8 cellular contexts compared by ENCODE assay signal in the genomic region with DNA sequence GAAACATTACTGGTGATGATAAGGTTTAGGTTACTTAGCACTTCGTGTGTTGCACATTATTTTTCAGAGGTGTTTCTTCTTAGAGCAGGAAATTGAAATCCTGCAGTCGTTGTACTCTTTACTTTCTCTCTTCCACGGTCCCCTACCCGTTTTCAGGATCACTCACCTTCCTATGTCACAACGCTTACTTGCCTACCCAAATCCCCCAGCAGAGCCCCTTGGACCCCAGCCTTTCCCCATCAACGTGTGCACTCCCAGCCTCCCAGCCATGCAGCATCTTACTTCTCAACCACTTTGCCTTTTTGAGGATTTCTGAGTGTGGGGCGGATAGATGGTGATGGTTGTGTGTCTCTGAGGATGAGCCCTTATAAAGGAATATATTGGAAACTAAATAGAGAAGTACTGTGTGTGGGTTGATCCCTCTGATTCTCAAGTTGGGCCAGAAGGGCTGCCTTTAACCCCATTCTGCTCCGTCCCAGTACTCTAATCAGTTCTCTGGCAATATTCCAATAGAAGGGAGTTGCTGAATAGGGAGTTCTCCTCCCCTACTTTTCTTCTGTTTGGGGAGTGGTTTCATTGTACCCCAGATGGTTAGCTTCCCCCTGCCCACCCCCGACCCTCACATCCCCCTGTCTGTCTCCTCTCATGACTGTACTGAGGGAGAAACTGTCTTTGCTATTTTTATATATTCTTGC. TPM values are rescaled to one million over a fixed set of nuclear protein-coding genes. Genes with fewer than 3 reads are reported as not detected.
A peak's percentile ranks its signal among the peaks of the same experiment; 100 is the strongest.
DNase-seq lines count a peak whose midpoint lies in the region; ATAC-seq and TF ChIP-seq lines count a peak whose summit lies in the region.

No MANE protein-coding gene starts in this region.

- CTCF ChIA-PET in BJ (lab: Yijun Ruan, JAX): interaction anchor here (1.3 kb wide), 1 partner anchor 50 kb away, joined by 3 read pairs; a partner anchor contains a TSS

- no peaks in the 10 kb centered on the region for H3K36me3 Mint-ChIP-seq in effector memory CD8-positive, alpha-beta T cell (ENCODE audit: insufficient read depth)
- no peaks in the 10 kb centered on the region for H3K36me3 Mint-ChIP-seq in naive thymus-derived CD8-positive, alpha-beta T cell

- no peaks in the 10 kb centered on the region for H3K9me3 Mint-ChIP-seq in effector memory CD8-positive, alpha-beta T cell
- no peaks in the 10 kb centered on the region for H3K9me3 Mint-ChIP-seq in naive thymus-derived CD8-positive, alpha-beta T cell

- no peaks in the 10 kb centered on the region for H3K36me3 ChIP-seq in BJ (ENCODE audit: control insufficient read depth, insufficient read depth, low read length)

- POLR2A ChIA-PET in BJ (lab: Charles Lee): no interaction called here
- POLR2A ChIA-PET in naive thymus-derived CD8-positive, alpha-beta T cell (lab: Charles Lee): interaction anchor here (0.7 to 3.0 kb wide), 5 partner anchors 83 to 199 kb away, joined by 3 to 12 read pairs (median 4); a partner anchor contains a TSS

- H3K27me3 ChIP-seq in BJ (ENCODE audit: control insufficient read depth, insufficient read depth, low read length): no peaks in the 10 kb centered on the region

- H3K4me3 ChIP-seq in BJ (ENCODE audit: low read depth, low read length): peak overlapping the region; percentile 48

- peaks cover 8 to 16% of the 10 kb centered on the region in 2 donors for H3K4me1 Mint-ChIP-seq in effector memory CD8-positive, alpha-beta T cell (ENCODE audit: low read depth in 2 of 2)
- peaks cover 16 to 55% (median 50%) of the 10 kb centered on the region in 4 donors for H3K4me1 Mint-ChIP-seq in naive thymus-derived CD8-positive, alpha-beta T cell

- no peak for DNase-seq in BJ (ENCODE audit: low read depth)
- peak; percentile 30 for DNase-seq in NCI-H345 (lab: John Stamatoyannopoulos, UW)
- DNase-seq in effector memory CD8-positive, alpha-beta T cell: no peak
- no peak for DNase-seq in naive thymus-derived CD8-positive, alpha-beta T cell
- DNase-seq in NCI-H146 treated with DMSO at 0.1 percent for 48 hours (lab: John Stamatoyannopoulos, UW; ENCODE audit: unreplicated experiment): no peak
- no peak for DNase-seq in DMS53 (lab: John Stamatoyannopoulos, UW)
- DNase-seq in activated effector memory CD4-positive, alpha-beta T cell treated with Interleukin-2 at 50 U/mL for 16 hours: no peak
- DNase-seq in MV-4-11 (lab: John Stamatoyannopoulos, UW): no peak

- TF ChIP-seq CTCF in BJ (IDR thresholded peaks at IDR 0.05; ENCODE audit: insufficient read depth, low read depth, low read length): no peak

- peak overlapping the region; percentile 80 to 84 for H3K4me3 Mint-ChIP-seq in effector memory CD8-positive, alpha-beta T cell
- H3K4me3 Mint-ChIP-seq in naive thymus-derived CD8-positive, alpha-beta T cell: peak overlapping the region; percentile 77 to 93 (median 90)

- no peak for ATAC-seq in effector memory CD8-positive, alpha-beta T cell (replicated peaks)
- ATAC-seq in naive thymus-derived CD8-positive, alpha-beta T cell: no peak

- H3K27me3 Mint-ChIP-seq in effector memory CD8-positive, alpha-beta T cell: no peaks in the 10 kb centered on the region
- peaks cover 0 to 4% (median 0%) of the 10 kb centered on the region in 5 donors for H3K27me3 Mint-ChIP-seq in naive thymus-derived CD8-positive, alpha-beta T cell

- peak overlapping the region; percentile 55 to 64 for H3K27ac Mint-ChIP-seq in effector memory CD8-positive, alpha-beta T cell
- peak overlapping the region; percentile 58 to 95 (median 86) for H3K27ac Mint-ChIP-seq in naive thymus-derived CD8-positive, alpha-beta T cell

RNA-seq across cellular contexts. Expression of a gene that starts 1.6 kb away (rescaled TPM):
- polyA plus RNA-seq in BJ (2011; rRNA removed): 12.4 and 12.8 TPM in 2 replicates
- polyA minus RNA-seq in BJ (2011; rRNA and poly(A)+ RNA removed): 60.1 and 96.1 TPM in 2 replicates
- total RNA-seq in naive thymus-derived CD8-positive, alpha-beta T cell: 10 to 100 TPM; 19.3 to 20.5 TPM
- 10 to 100 TPM in 1 of 3 donors, 1 to 10 TPM in 2; 5.8 to 12.3 (median 7.1) TPM for polyA plus RNA-seq in naive thymus-derived CD8-positive, alpha-beta T cell

RNA-seq across cellular contexts. Expression of a gene that starts 49.8 kb away (rescaled TPM):
- polyA plus RNA-seq in BJ (2011; rRNA removed): not detected in 2 replicates
- polyA minus RNA-seq in BJ (2011; rRNA and poly(A)+ RNA removed): not detected in 2 replicates
- total RNA-seq in naive thymus-derived CD8-positive, alpha-beta T cell: not detected
- polyA plus RNA-seq in naive thymus-derived CD8-positive, alpha-beta T cell: under 1 TPM in 2 of 3 donors, not detected in 1; 0.17 to 0.21 TPM

RNA-seq across cellular contexts. Expression of a gene that starts 51.7 kb away (rescaled TPM):
- polyA plus RNA-seq in BJ (2011; rRNA removed): 34.7 and 39.9 TPM in 2 replicates
- polyA minus RNA-seq in BJ (2011; rRNA and poly(A)+ RNA removed): 14.6 and 16.6 TPM in 2 replicates
- total RNA-seq in naive thymus-derived CD8-positive, alpha-beta T cell: 100 to 1,000 TPM; 196 to 214 TPM
- 100 to 1,000 TPM; 437 to 997 (median 737) TPM for polyA plus RNA-seq in naive thymus-derived CD8-positive, alpha-beta T cell

Comparison
In these comparisons a context has a peak if more than half of its experiments do, and no peak if none do; other contexts are left out.
1. RNA of a gene that starts 51.7 kb away (polyA plus RNA-seq): 437 to 997 TPM in naive thymus-derived CD8-positive, alpha-beta T cell; 34.7 to 39.9 TPM in BJ; every median in the first group is over 10 times any median in the second.